ENCODE assay signal across 20 cellular contexts in genomic region chr13:111551421-111551820, GRCh38.
DNase-seq lines count a peak whose midpoint lies in the region; ATAC-seq, FAIRE-seq and TF ChIP-seq lines count a peak whose summit lies in the region.
"Had no signal": no experiment of that assay in that cellular context is flagged by ENCODE, and none has a peak within 500 bp of the region (broad histone marks: within the 10 kb centered on the region; RNA-seq: fewer than 3 reads in every experiment).

No MANE protein-coding gene starts in this region.

- H3K4me3 Mint-ChIP-seq in neural progenitor cell: no peak overlapping the region
- H3K4me3 Mint-ChIP-seq: CD4-positive, CD25-positive, alpha-beta regulatory T cell; GM23338; IgD-negative memory B cell had no signal

- H3K27me3 ChIP-seq in liver (ENCODE audit: control insufficient read depth in 4 of 4, insufficient read depth in 4 of 4, low read length in 3 of 4) (no peaks in the 10 kb centered on the region), HepG2 (ENCODE audit: control insufficient read depth in 1 of 2, insufficient read depth in 2 of 2, low read length in 2 of 2) (peaks cover 1 to 6% of the 10 kb centered on the region in 2 experiments; a peak in 1 of 5 replicates), neural progenitor cell (no peaks in the 10 kb centered on the region)

- H3K9ac ChIP-seq in liver (ENCODE audit: low read depth in 1 of 2, low read length in 2 of 2) (no peak overlapping the region), HepG2 (ENCODE audit: insufficient read depth, low read depth, low read length) (no peak overlapping the region), neural progenitor cell (no peak overlapping the region)

- peaks cover 4% of the 10 kb centered on the region for H3K9me3 Mint-ChIP-seq in neural progenitor cell
- H3K9me3 Mint-ChIP-seq: GM23338, IgD-negative memory B cell had no signal

- no peak for FAIRE-seq in HepG2 (lab: Jason Lieb, UNC)
- FAIRE-seq: D721Med, H54, HTR-8/SVneo had no signal

- no peaks in the 10 kb centered on the region for H3K4me1 Mint-ChIP-seq in neural progenitor cell
- H3K4me1 Mint-ChIP-seq: CD4-positive, CD25-positive, alpha-beta regulatory T cell had no signal

- TF ChIP-seq POLR2A in HepG2 (IDR thresholded peaks at IDR 0.05; ENCODE audit: insufficient read depth in 1 of 2, low read depth in 2 of 2, low read length in 2 of 2): no peak

- no peak overlapping the region for H3K4me2 ChIP-seq in HepG2 (ENCODE audit: low read depth, low read length)
- H3K4me2 ChIP-seq in neural progenitor cell: no peak overlapping the region
- H3K4me2 ChIP-seq: GM23338 had no signal

- H3K27me3 Mint-ChIP-seq in neural progenitor cell (ENCODE audit: insufficient read depth, low read depth): peaks cover 6% of the 10 kb centered on the region
- H3K27me3 Mint-ChIP-seq: CD4-positive, CD25-positive, alpha-beta regulatory T cell; IgD-negative memory B cell had no signal

- H3K9me3 ChIP-seq in liver (ENCODE audit: control insufficient read depth in 4 of 4, low read length in 3 of 4): no peaks in the 10 kb centered on the region
- H3K9me3 ChIP-seq in HepG2 (ENCODE audit: low read length): no peaks in the 10 kb centered on the region
- H3K9me3 ChIP-seq in neural progenitor cell (ENCODE audit: low read depth): no peaks in the 10 kb centered on the region
- H3K9me3 ChIP-seq: Caco-2 had no signal

- TF ChIP-seq RAD21 in liver (IDR thresholded peaks at IDR 0.05): peak; percentile 60 to 61
- TF ChIP-seq RAD21 in HepG2 (CRISPR knock-in tag; IDR thresholded peaks at IDR 0.05): no peak

- H3K27ac Mint-ChIP-seq in neural progenitor cell: no peak overlapping the region
- H3K27ac Mint-ChIP-seq: CD4-positive, CD25-positive, alpha-beta regulatory T cell; GM23338; IgD-negative memory B cell had no signal

- DNase-seq in HepG2 (ENCODE audit: low spot score): no peak
- peak; percentile 71 for DNase-seq in mesenteric fat pad (ENCODE audit: low spot score)
- DNase-seq in GF-D8 (lab: John Stamatoyannopoulos, UW): no peak
- no peak for DNase-seq in neural progenitor cell (ENCODE audit: low spot score)
- DNase-seq: 8988T; C1 segment of cervical spinal cord; Caco-2; CD4-positive, CD25-positive, alpha-beta regulatory T cell; DMS153; DMS79; GDM1; HCEC 1CT had no signal

- POLR2A ChIA-PET in HepG2 (lab: Yijun Ruan, JAX): no interaction called here

- no peaks in the 10 kb centered on the region for H3K36me3 Mint-ChIP-seq in neural progenitor cell
- H3K36me3 Mint-ChIP-seq: CD4-positive, CD25-positive, alpha-beta regulatory T cell; IgD-negative memory B cell had no signal

- no TSS peak for BruUV-seq in HepG2 (replicated peaks; lab: Mats Ljungman, UMichigan)

- H3K79me2 ChIP-seq in HepG2 (ENCODE audit: insufficient read depth, low read length) (no peaks in the 10 kb centered on the region), neural progenitor cell (ENCODE audit: low read depth) (no peaks in the 10 kb centered on the region)

- TF ChIP-seq CTCF in liver (IDR thresholded peaks at IDR 0.05; ENCODE audit: low read depth, low read length, missing input control) (no peak), HepG2 (CRISPR knock-in tag; IDR thresholded peaks at IDR 0.05) (no peak), neural progenitor cell (IDR thresholded peaks at IDR 0.05) (no peak)

- H4K20me1 ChIP-seq in HepG2 (ENCODE audit: insufficient read depth, low read length) (no peaks in the 10 kb centered on the region), neural progenitor cell (ENCODE audit: low read depth) (no peaks in the 10 kb centered on the region)

- H3K4me1 ChIP-seq in liver (ENCODE audit: control insufficient read depth in 4 of 4, insufficient read depth in 4 of 4, low read length in 3 of 4) (peaks cover 11 to 47% (median 38%) of the 10 kb centered on the region in 4 donors), HepG2 (ENCODE audit: insufficient read depth, low read length) (no peaks in the 10 kb centered on the region), neural progenitor cell (no peaks in the 10 kb centered on the region)
- H3K4me1 ChIP-seq: Caco-2 had no signal

- CTCF ChIA-PET in HepG2 (lab: Yijun Ruan, JAX; ENCODE audit: low intra/inter-chr PET ratio, low total read pairs): no interaction called here

- TF ChIP-seq EP300 in HepG2 (IDR thresholded peaks at IDR 0.05; ENCODE audit: low read depth in 2 of 2, low read length in 2 of 2): no peak
- no peak for TF ChIP-seq EP300 in HepG2 (CRISPR knock-in tag; IDR thresholded peaks at IDR 0.05; ENCODE audit: borderline replicate concordance)

- H3F3A ChIP-seq in neural progenitor cell (ENCODE audit: low read depth): no peaks in the 10 kb centered on the region

- H2AFZ ChIP-seq in HepG2 (ENCODE audit: low read length) (no peak overlapping the region), neural progenitor cell (replicated peaks) (no peak overlapping the region)
- H2AFZ ChIP-seq: GM23338 had no signal

- 32% methylated on average over 2 of the region's 2 CpGs for WGBS in liver
- no CpG with 5 or more reads among the region's 2 CpGs for whole genome bisulfite sequencing in HepG2 (ENCODE audit: low lambda C conversion rate)

- in situ Hi-C loops in HepG2 (cut with HindIII; ENCODE audit: extremely low pct_ligation_motif_present, low pct_unique_long_range_greater_than_20kb): no loop called here

- H3K27ac ChIP-seq in liver (ENCODE audit: low read depth in 1 of 2, low read length in 2 of 2) (peak overlapping the region; percentile 62 to 75), HepG2 (ENCODE audit: extremely low read length, insufficient read depth, low read length) (no peak overlapping the region), neural progenitor cell (no peak overlapping the region)

- H3K36me3 ChIP-seq in liver (ENCODE audit: control insufficient read depth in 4 of 4, insufficient read depth in 3 of 4, low read depth in 1 of 4, low read length in 3 of 4) (no peaks in the 10 kb centered on the region), HepG2 (replicated peaks in 1 of 2; ENCODE audit: control insufficient read depth in 1 of 2, insufficient read depth in 2 of 2, low read length in 2 of 2) (no peaks in the 10 kb centered on the region; a peak in 1 of 5 replicates), neural progenitor cell (no peaks in the 10 kb centered on the region)

- intact Hi-C loops in HepG2 (cut with micrococcal nuclease; ENCODE audit: unreplicated experiment): no loop called here

- H3K4me3 ChIP-seq in liver (ENCODE audit: low read depth in 1 of 3, low read length in 3 of 3): no peak overlapping the region
- no peak overlapping the region for H3K4me3 ChIP-seq in HepG2 (replicated peaks in 1 of 3; ENCODE audit: insufficient read depth in 1 of 3, low read depth in 2 of 3, low read length in 3 of 3)
- H3K4me3 ChIP-seq in neural progenitor cell: no peak overlapping the region
- H3K4me3 ChIP-seq: GM23338 had no signal

- ATAC-seq in HepG2: no peak
- ATAC-seq in esophagus mucosa: peak; percentile 32
- ATAC-seq in HG03097 (IDR thresholded peaks at IDR 0.05; ENCODE audit: low FRiP score, unreplicated experiment): no peak
- ATAC-seq: GM23338 had no signal

TF ChIP-seq in liver, 16 proteins besides CTCF, POLR2A, EP300 and RAD21 (continues in another document):
- peak; percentile 86 for TF ChIP-seq NR2F2 (IDR thresholded peaks at IDR 0.05)
- peak; percentile 92 for TF ChIP-seq MAX (IDR thresholded peaks at IDR 0.05)
- peak; percentile 94 to 99 for TF ChIP-seq RXRA (IDR thresholded peaks at IDR 0.05)

TF ChIP-seq in HepG2, 621 proteins besides CTCF, POLR2A, EP300 and RAD21 (continues in another document):
- TF ChIP-seq ZNF446 (CRISPR knock-in tag; IDR thresholded peaks at IDR 0.05): no peak
- TF ChIP-seq ZNF552 (CRISPR knock-in tag; IDR thresholded peaks at IDR 0.05; ENCODE audit: borderline replicate concordance): no peak
- no peak for TF ChIP-seq ZNF83 (CRISPR knock-in tag; IDR thresholded peaks at IDR 0.05; ENCODE audit: borderline replicate concordance)
- TF ChIP-seq SRF (IDR thresholded peaks at IDR 0.05; ENCODE audit: low read depth, low read length): no peak
- no peak for TF ChIP-seq IRF1 (CRISPR knock-in tag; IDR thresholded peaks at IDR 0.05; ENCODE audit: low read depth)
- TF ChIP-seq ZSCAN5A (CRISPR knock-in tag; IDR thresholded peaks at IDR 0.05; ENCODE audit: borderline replicate concordance): no peak
- TF ChIP-seq ZNF589 (CRISPR knock-in tag; conservative IDR thresholded peaks at IDR 0.05): no peak
- TF ChIP-seq SETDB1 (CRISPR knock-in tag; IDR thresholded peaks at IDR 0.05; ENCODE audit: borderline replicate concordance): no peak
- TF ChIP-seq ELF4 (CRISPR knock-in tag; IDR thresholded peaks at IDR 0.05; ENCODE audit: borderline replicate concordance): no peak
- no peak for TF ChIP-seq NKX3-1 (CRISPR knock-in tag; IDR thresholded peaks at IDR 0.05)
- no peak for TF ChIP-seq ZNF605 (CRISPR knock-in tag; IDR thresholded peaks at IDR 0.05)

Comparison
In these comparisons a context has a peak if more than half of its experiments do, and no peak if none do; other contexts are left out.
1. H3K27ac ChIP-seq: peak in liver (2 of 2); none in HepG2 (single experiment) and neural progenitor cell (single experiment).